27 cellular contexts compared by ENCODE assay signal in the genomic region with DNA sequence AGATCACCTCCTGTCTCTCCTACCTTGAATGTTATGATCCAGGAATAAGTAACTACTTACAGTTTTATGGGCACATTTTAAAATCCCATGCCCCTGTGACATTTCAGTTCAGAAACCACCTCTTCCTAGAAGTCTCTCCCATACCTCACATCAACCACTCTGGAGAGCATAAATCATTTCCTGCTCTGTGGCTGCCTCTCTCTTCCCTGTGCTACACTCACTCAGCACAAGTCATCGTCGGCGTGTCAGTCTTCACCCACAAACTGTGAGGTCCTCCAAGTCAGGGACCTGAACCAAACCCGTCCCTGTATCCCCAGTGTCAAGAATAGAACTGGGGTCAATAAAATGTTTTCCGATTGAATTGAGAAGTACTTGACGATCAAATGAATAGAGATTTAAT.
A peak's percentile ranks its signal among the peaks of the same experiment; 100 is the strongest.
DNase-seq lines count a peak whose midpoint lies in the region; TF ChIP-seq lines count a peak whose summit lies in the region.
"Had no signal": no experiment of that assay in that cellular context is flagged by ENCODE, and none has a peak within 500 bp of the region (broad histone marks: within the 10 kb centered on the region; RNA-seq: fewer than 3 reads in every experiment).

No MANE protein-coding gene starts in this region.

- H2AFZ ChIP-seq in Loucy (ENCODE audit: low read length) = no peak overlapping the region

- H4K20me1 ChIP-seq in Loucy (ENCODE audit: insufficient read depth, low read length, poor library complexity, severe bottlenecking) = no peaks in the 10 kb centered on the region
- H4K20me1 ChIP-seq: BLaER1 had no signal

- H3K27me3 Mint-ChIP-seq in activated naive CD4-positive, alpha-beta T cell treated with anti-CD3 and anti-CD28 coated beads for 36 hours (ENCODE audit: low read depth) = no peaks in the 10 kb centered on the region
- H3K27me3 Mint-ChIP-seq in nephron progenitor cell (ENCODE audit: low read depth, poor library complexity) = peaks cover 17% of the 10 kb centered on the region
- H3K27me3 Mint-ChIP-seq: activated B cell treated with CpG ODN at 0.5 μM for 24 hours, brain had no signal

- no peak overlapping the region for H3K9ac ChIP-seq in Loucy (ENCODE audit: low read depth, low read length, poor library complexity, severe bottlenecking)
- H3K9ac ChIP-seq: BLaER1 had no signal

- no peaks in the 10 kb centered on the region for H3K9me2 ChIP-seq in Loucy (replicated peaks; ENCODE audit: low read depth, low read length)

- H3K36me3 Mint-ChIP-seq in activated naive CD4-positive, alpha-beta T cell treated with anti-CD3 and anti-CD28 coated beads for 36 hours (ENCODE audit: low read depth) = no peaks in the 10 kb centered on the region
- H3K36me3 Mint-ChIP-seq in nephron progenitor cell (ENCODE audit: low read depth) = no peaks in the 10 kb centered on the region
- H3K36me3 Mint-ChIP-seq: brain, type B pancreatic cell had no signal

- H3K4me2 ChIP-seq in Loucy (ENCODE audit: low read depth, low read length, poor library complexity, severe bottlenecking) = peak overlapping the region; percentile 5
- H3K4me2 ChIP-seq: BLaER1 had no signal

- no peaks in the 10 kb centered on the region for H3K79me2 ChIP-seq in Loucy (ENCODE audit: insufficient read depth, low read length)

- H3K27ac ChIP-seq in ovary = no peak overlapping the region
- H3K27ac ChIP-seq in esophagus squamous epithelium = no peak overlapping the region
- H3K27ac ChIP-seq: BLaER1, heart right ventricle, right atrium auricular region, RWPE1, SJSA1 had no signal

- no peaks in the 10 kb centered on the region for H3F3A ChIP-seq in Loucy (ENCODE audit: low read depth)

- H3K4me3 ChIP-seq in Loucy (ENCODE audit: low read length, poor library complexity, severe bottlenecking) = no peak overlapping the region
- no peak overlapping the region for H3K4me3 ChIP-seq in ovary
- H3K4me3 ChIP-seq in esophagus squamous epithelium = no peak overlapping the region
- H3K4me3 ChIP-seq: BLaER1, heart right ventricle, K562, right atrium auricular region, SJSA1 had no signal

- H3K9me3 ChIP-seq in Loucy (ENCODE audit: insufficient read depth, low read depth, low read length) (no peaks in the 10 kb centered on the region), ovary (no peaks in the 10 kb centered on the region), esophagus squamous epithelium (no peaks in the 10 kb centered on the region)
- H3K9me3 ChIP-seq: BLaER1, heart right ventricle, right atrium auricular region, SJSA1 had no signal

- peak; percentile 45 for DNase-seq in activated naive CD4-positive, alpha-beta T cell treated with anti-CD3 and anti-CD28 coated beads for 36 hours
- no peak for DNase-seq in activated naive CD4-positive, alpha-beta T cell (lab: John Stamatoyannopoulos, UW)
- peak; percentile 27 to 32 for DNase-seq in activated T-cell treated with anti-CD3 and anti-CD28 coated beads, Interleukin-2, amount 50 U/mL, for 48 hours
- DNase-seq in nephron progenitor cell (no peak), ovary (no peak), esophagus squamous epithelium (lab: John Stamatoyannopoulos, UW) (no peak)
- DNase-seq: activated B cell treated with CpG ODN at 0.5 μM for 24 hours, amniotic stem cell, DMS153, H7, heart right ventricle, kidney, NCI-H1092 treated with DMSO at 0.1 percent for 48 hours, NCI-H187, NCI-H2171, NCI-H526, OCI-M1, small intestine had no signal

- H3K9me3 Mint-ChIP-seq in activated naive CD4-positive, alpha-beta T cell treated with anti-CD3 and anti-CD28 coated beads for 36 hours = no peaks in the 10 kb centered on the region
- H3K9me3 Mint-ChIP-seq in nephron progenitor cell = no peaks in the 10 kb centered on the region
- H3K9me3 Mint-ChIP-seq: activated T-helper 2 cell treated with anti-CD3 and anti-CD28 coated beads, Interferon-gamma antibody, Interleukin-2, Interleukin-4, amounts not matched to agents 10 μg/mL and 5 μg/mL and 100 μg/mL, durations not matched to agents 14 hours and 24 hours and 36 hours; brain; type B pancreatic cell had no signal

- intact Hi-C loops in activated naive CD4-positive, alpha-beta T cell treated with anti-CD3 and anti-CD28 coated beads for 36 hours (cut with micrococcal nuclease) = no loop called here
- intact Hi-C loops in ovary (cut with DNase I) (no loop called here), esophagus squamous epithelium (cut with DNase I) (no loop called here)

- H3K4me1 Mint-ChIP-seq in activated naive CD4-positive, alpha-beta T cell treated with anti-CD3 and anti-CD28 coated beads for 36 hours (ENCODE audit: low read depth) = peaks cover 24% of the 10 kb centered on the region
- peaks cover 43% of the 10 kb centered on the region for H3K4me1 Mint-ChIP-seq in nephron progenitor cell
- H3K4me1 Mint-ChIP-seq: activated B cell treated with CpG ODN at 0.5 μM for 24 hours had no signal

- no peak overlapping the region for H3K4me3 Mint-ChIP-seq in activated naive CD4-positive, alpha-beta T cell treated with anti-CD3 and anti-CD28 coated beads for 36 hours
- H3K4me3 Mint-ChIP-seq in nephron progenitor cell = no peak overlapping the region
- H3K4me3 Mint-ChIP-seq: activated B cell treated with CpG ODN at 0.5 μM for 24 hours, brain, type B pancreatic cell had no signal

- H3K4me1 ChIP-seq in Loucy (ENCODE audit: insufficient read depth, low read length, poor library complexity, severe bottlenecking) (peaks cover 30% of the 10 kb centered on the region), ovary (ENCODE audit: insufficient read depth) (no peaks in the 10 kb centered on the region), esophagus squamous epithelium (peaks cover 0 to 12% (median 0%) of the 10 kb centered on the region in 3 donors)
- H3K4me1 ChIP-seq: heart right ventricle, right atrium auricular region, SJSA1 had no signal

- TF ChIP-seq EP300 in ovary (IDR thresholded peaks at IDR 0.05) = no peak

- 76 to 82% (median 76%) methylated on average over 6 of the region's 6 CpGs for WGBS in ovary, 3 donors
- WGBS in esophagus squamous epithelium, 2 donors = 80 to 87% methylated on average over 5 to 6 of the region's 6 CpGs

- CTCF ChIA-PET in activated naive CD4-positive, alpha-beta T cell treated with anti-CD3 and anti-CD28 coated beads for 36 hours (lab: Charles Lee) = no interaction called here

- no peak for TF ChIP-seq CTCF in Loucy (conservative IDR thresholded peaks at IDR 0.05; ENCODE audit: low read length)
- TF ChIP-seq CTCF in nephron progenitor cell (IDR thresholded peaks at IDR 0.05) = no peak
- no peak for TF ChIP-seq CTCF in ovary (IDR thresholded peaks at IDR 0.05)
- no peak for TF ChIP-seq CTCF in esophagus squamous epithelium (IDR thresholded peaks at IDR 0.05)

- TF ChIP-seq POLR2A in ovary (IDR thresholded peaks at IDR 0.05) = no peak
- TF ChIP-seq POLR2A in esophagus squamous epithelium (IDR thresholded peaks at IDR 0.05) = no peak

- H3K27ac Mint-ChIP-seq in activated naive CD4-positive, alpha-beta T cell treated with anti-CD3 and anti-CD28 coated beads for 36 hours = peak overlapping the region; percentile 47
- H3K27ac Mint-ChIP-seq in nephron progenitor cell = peak overlapping the region; percentile 86
- H3K27ac Mint-ChIP-seq: activated B cell treated with CpG ODN at 0.5 μM for 24 hours; activated T-helper 2 cell treated with anti-CD3 and anti-CD28 coated beads, Interferon-gamma antibody, Interleukin-2, Interleukin-4, amounts not matched to agents 10 μg/mL and 5 μg/mL and 100 μg/mL, durations not matched to agents 14 hours and 24 hours and 36 hours; brain; type B pancreatic cell had no signal

- H3K27me3 ChIP-seq in Loucy (ENCODE audit: insufficient read depth, low read length, poor library complexity, severe bottlenecking) (no peaks in the 10 kb centered on the region), ovary (no peaks in the 10 kb centered on the region), esophagus squamous epithelium (no peaks in the 10 kb centered on the region)
- H3K27me3 ChIP-seq: BLaER1, right atrium auricular region, SJSA1 had no signal

- no peaks in the 10 kb centered on the region for H3K36me3 ChIP-seq in Loucy (ENCODE audit: insufficient read depth, low read length)
- H3K36me3 ChIP-seq in ovary = no peaks in the 10 kb centered on the region
- no peaks in the 10 kb centered on the region for H3K36me3 ChIP-seq in esophagus squamous epithelium
- H3K36me3 ChIP-seq: BLaER1, heart right ventricle, right atrium auricular region, SJSA1 had no signal

Comparison
In these comparisons a context has a peak if more than half of its experiments do, and no peak if none do; other contexts are left out.
1. DNase-seq: peak in activated naive CD4-positive, alpha-beta T cell treated with anti-CD3 and anti-CD28 coated beads for 36 hours (single experiment) and activated T-cell treated with anti-CD3 and anti-CD28 coated beads, Interleukin-2, amount 50 U/mL, for 48 hours (2 of 2); none in activated naive CD4-positive, alpha-beta T cell (0 of 4), nephron progenitor cell (single experiment), ovary (0 of 5) and esophagus squamous epithelium (single experiment).